Comparison of ENCODE assay signal across 1 cellular context in the genomic region with DNA sequence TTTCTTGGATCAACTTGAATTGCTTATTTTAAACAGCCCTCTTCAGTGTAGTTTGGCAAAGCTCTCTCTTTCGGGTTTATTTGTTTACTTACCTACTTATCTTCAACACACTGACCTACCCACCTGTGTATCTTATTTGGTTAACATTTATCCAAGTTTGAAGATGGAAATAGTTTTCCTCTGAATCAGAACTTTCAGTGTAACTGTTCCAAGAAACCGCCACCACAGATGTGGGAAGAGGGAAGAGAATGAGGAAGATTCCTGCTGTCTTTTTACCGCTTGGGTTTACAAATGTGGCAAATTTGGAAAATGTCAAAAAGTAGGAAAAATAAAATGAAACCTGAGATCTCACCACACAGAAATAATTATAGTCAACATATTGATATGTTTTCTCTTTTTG.
TF ChIP-seq lines count a peak whose summit lies in the region.

No MANE protein-coding gene starts in this region.

TF ChIP-seq in HepG2, 621 proteins besides CTCF, POLR2A, EP300 and RAD21 (continued from another document and continues in another):
- TF ChIP-seq, protein P1, sequence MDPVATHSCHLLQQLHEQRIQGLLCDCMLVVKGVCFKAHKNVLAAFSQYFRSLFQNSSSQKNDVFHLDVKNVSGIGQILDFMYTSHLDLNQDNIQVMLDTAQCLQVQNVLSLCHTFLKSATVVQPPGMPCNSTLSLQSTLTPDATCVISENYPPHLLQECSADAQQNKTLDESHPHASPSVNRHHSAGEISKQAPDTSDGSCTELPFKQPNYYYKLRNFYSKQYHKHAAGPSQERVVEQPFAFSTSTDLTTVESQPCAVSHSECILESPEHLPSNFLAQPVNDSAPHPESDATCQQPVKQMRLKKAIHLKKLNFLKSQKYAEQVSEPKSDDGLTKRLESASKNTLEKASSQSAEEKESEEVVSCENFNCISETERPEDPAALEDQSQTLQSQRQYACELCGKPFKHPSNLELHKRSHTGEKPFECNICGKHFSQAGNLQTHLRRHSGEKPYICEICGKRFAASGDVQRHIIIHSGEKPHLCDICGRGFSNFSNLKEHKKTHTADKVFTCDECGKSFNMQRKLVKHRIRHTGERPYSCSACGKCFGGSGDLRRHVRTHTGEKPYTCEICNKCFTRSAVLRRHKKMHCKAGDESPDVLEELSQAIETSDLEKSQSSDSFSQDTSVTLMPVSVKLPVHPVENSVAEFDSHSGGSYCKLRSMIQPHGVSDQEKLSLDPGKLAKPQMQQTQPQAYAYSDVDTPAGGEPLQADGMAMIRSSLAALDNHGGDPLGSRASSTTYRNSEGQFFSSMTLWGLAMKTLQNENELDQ (CRISPR knock-in tag; IDR thresholded peaks at IDR 0.05; ENCODE audit: borderline replicate concordance), result no peak
- TF ChIP-seq ZNF34 (CRISPR knock-in tag; IDR thresholded peaks at IDR 0.05; ENCODE audit: borderline replicate concordance), result no peak
- TF ChIP-seq, protein P2, sequence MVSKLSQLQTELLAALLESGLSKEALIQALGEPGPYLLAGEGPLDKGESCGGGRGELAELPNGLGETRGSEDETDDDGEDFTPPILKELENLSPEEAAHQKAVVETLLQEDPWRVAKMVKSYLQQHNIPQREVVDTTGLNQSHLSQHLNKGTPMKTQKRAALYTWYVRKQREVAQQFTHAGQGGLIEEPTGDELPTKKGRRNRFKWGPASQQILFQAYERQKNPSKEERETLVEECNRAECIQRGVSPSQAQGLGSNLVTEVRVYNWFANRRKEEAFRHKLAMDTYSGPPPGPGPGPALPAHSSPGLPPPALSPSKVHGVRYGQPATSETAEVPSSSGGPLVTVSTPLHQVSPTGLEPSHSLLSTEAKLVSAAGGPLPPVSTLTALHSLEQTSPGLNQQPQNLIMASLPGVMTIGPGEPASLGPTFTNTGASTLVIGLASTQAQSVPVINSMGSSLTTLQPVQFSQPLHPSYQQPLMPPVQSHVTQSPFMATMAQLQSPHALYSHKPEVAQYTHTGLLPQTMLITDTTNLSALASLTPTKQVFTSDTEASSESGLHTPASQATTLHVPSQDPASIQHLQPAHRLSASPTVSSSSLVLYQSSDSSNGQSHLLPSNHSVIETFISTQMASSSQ (IDR thresholded peaks at IDR 0.05; ENCODE audit: low read depth), result peak; percentile 55
- TF ChIP-seq, protein P2 (CRISPR knock-in tag; IDR thresholded peaks at IDR 0.05; ENCODE audit: borderline replicate concordance), result peak; percentile 76; the same call in 1 of the 2 replicates
- 0 out of 2 replicates have a peak, but pooled peaks have one; percentile 49 for TF ChIP-seq MEF2D (CRISPR knock-in tag; IDR thresholded peaks at IDR 0.05)
- no peak for TF ChIP-seq TCF12 (IDR thresholded peaks at IDR 0.05)
- TF ChIP-seq TCF12 (CRISPR knock-in tag; IDR thresholded peaks at IDR 0.05), result peak; percentile 61; the same call in 1 of the 2 replicates
- TF ChIP-seq ZNF790 (CRISPR knock-in tag; IDR thresholded peaks at IDR 0.05; ENCODE audit: borderline replicate concordance), result no peak
- TF ChIP-seq ZNF879 (CRISPR knock-in tag; IDR thresholded peaks at IDR 0.05), result no peak
- TF ChIP-seq ZBTB2 (CRISPR knock-in tag; IDR thresholded peaks at IDR 0.05; ENCODE audit: low read depth), result no peak
- TF ChIP-seq MIER3 (CRISPR knock-in tag; IDR thresholded peaks at IDR 0.05; ENCODE audit: borderline replicate concordance), result no peak; the same call in 1 of the 2 replicates
- TF ChIP-seq ZBED4 (CRISPR knock-in tag; IDR thresholded peaks at IDR 0.05; ENCODE audit: borderline replicate concordance), result no peak
- TF ChIP-seq SIN3A (IDR thresholded peaks at IDR 0.05; ENCODE audit: borderline replicate concordance, low read depth, low read length), result no peak
- TF ChIP-seq CEBPZ (IDR thresholded peaks at IDR 0.05; ENCODE audit: low read length), result no peak
- TF ChIP-seq ZNF543 (CRISPR knock-in tag; IDR thresholded peaks at IDR 0.05), result no peak
- no peak for TF ChIP-seq RBM39 (IDR thresholded peaks at IDR 0.05; ENCODE audit: low read depth, low read length, poor library complexity, severe bottlenecking)
- TF ChIP-seq, protein P3, sequence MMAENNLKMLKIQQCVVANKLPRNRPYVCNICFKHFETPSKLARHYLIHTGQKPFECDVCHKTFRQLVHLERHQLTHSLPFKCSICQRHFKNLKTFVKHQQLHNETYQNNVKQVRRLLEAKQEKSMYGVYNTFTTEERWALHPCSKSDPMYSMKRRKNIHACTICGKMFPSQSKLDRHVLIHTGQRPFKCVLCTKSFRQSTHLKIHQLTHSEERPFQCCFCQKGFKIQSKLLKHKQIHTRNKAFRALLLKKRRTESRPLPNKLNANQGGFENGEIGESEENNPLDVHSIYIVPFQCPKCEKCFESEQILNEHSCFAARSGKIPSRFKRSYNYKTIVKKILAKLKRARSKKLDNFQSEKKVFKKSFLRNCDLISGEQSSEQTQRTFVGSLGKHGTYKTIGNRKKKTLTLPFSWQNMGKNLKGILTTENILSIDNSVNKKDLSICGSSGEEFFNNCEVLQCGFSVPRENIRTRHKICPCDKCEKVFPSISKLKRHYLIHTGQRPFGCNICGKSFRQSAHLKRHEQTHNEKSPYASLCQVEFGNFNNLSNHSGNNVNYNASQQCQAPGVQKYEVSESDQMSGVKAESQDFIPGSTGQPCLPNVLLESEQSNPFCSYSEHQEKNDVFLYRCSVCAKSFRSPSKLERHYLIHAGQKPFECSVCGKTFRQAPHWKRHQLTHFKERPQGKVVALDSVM (CRISPR knock-in tag; IDR thresholded peaks at IDR 0.05), result no peak
- TF ChIP-seq, protein P4, sequence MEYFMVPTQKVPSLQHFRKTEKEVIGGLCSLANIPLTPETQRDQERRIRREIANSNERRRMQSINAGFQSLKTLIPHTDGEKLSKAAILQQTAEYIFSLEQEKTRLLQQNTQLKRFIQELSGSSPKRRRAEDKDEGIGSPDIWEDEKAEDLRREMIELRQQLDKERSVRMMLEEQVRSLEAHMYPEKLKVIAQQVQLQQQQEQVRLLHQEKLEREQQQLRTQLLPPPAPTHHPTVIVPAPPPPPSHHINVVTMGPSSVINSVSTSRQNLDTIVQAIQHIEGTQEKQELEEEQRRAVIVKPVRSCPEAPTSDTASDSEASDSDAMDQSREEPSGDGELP (IDR thresholded peaks at IDR 0.05; ENCODE audit: borderline replicate concordance, low read depth), result peak; percentile 60; the same call in 1 of the 2 replicates
- TF ChIP-seq AKAP8 (CRISPR knock-in tag; IDR thresholded peaks at IDR 0.05), result no peak
- TF ChIP-seq GATAD2A (CRISPR knock-in tag; IDR thresholded peaks at IDR 0.05), result peak; percentile 97
- TF ChIP-seq, protein P5, sequence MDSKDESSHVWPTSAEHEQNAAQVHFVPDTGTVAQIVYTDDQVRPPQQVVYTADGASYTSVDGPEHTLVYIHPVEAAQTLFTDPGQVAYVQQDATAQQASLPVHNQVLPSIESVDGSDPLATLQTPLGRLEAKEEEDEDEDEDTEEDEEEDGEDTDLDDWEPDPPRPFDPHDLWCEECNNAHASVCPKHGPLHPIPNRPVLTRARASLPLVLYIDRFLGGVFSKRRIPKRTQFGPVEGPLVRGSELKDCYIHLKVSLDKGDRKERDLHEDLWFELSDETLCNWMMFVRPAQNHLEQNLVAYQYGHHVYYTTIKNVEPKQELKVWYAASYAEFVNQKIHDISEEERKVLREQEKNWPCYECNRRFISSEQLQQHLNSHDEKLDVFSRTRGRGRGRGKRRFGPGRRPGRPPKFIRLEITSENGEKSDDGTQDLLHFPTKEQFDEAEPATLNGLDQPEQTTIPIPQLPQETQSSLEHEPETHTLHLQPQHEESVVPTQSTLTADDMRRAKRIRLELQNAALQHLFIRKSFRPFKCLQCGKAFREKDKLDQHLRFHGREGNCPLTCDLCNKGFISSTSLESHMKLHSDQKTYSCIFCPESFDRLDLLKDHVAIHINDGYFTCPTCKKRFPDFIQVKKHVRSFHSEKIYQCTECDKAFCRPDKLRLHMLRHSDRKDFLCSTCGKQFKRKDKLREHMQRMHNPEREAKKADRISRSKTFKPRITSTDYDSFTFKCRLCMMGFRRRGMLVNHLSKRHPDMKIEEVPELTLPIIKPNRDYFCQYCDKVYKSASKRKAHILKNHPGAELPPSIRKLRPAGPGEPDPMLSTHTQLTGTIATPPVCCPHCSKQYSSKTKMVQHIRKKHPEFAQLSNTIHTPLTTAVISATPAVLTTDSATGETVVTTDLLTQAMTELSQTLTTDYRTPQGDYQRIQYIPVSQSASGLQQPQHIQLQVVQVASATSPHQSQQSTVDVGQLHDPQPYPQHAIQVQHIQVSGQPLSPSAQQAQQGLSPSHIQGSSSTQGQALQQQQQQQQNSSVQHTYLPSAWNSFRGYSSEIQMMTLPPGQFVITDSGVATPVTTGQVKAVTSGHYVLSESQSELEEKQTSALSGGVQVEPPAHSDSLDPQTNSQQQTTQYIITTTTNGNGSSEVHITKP (CRISPR knock-in tag; IDR thresholded peaks at IDR 0.05; ENCODE audit: low read depth), result no peak
- TF ChIP-seq NR2C2 (CRISPR knock-in tag; IDR thresholded peaks at IDR 0.05; ENCODE audit: borderline replicate concordance), result no peak
- no peak for TF ChIP-seq NR1H2 (CRISPR knock-in tag; IDR thresholded peaks at IDR 0.05; ENCODE audit: borderline replicate concordance, low read depth)
- TF ChIP-seq, protein P6, sequence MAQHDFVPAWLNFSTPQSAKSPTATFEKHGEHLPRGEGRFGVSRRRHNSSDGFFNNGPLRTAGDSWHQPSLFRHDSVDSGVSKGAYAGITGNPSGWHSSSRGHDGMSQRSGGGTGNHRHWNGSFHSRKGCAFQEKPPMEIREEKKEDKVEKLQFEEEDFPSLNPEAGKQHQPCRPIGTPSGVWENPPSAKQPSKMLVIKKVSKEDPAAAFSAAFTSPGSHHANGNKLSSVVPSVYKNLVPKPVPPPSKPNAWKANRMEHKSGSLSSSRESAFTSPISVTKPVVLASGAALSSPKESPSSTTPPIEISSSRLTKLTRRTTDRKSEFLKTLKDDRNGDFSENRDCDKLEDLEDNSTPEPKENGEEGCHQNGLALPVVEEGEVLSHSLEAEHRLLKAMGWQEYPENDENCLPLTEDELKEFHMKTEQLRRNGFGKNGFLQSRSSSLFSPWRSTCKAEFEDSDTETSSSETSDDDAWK (CRISPR knock-in tag; IDR thresholded peaks at IDR 0.05), result no peak
- TF ChIP-seq EZH2 (conservative IDR thresholded peaks at IDR 0.05; ENCODE audit: low read depth, low read length), result no peak
- TF ChIP-seq ERF (CRISPR knock-in tag; IDR thresholded peaks at IDR 0.05), result peak; percentile 72; the same call in 1 of the 2 replicates
